ENCODE assay signal across 14 cellular contexts in genomic region chr3:33001889-33002288, GRCh38. TPM values are rescaled to one million over a fixed set of nuclear protein-coding genes. Genes with fewer than 3 reads are reported as not detected.
DNase-seq lines count a peak whose midpoint lies in the region; ATAC-seq lines count a peak whose summit lies in the region.
"Had no signal": no experiment of that assay in that cellular context is flagged by ENCODE, and none has a peak within 500 bp of the region (broad histone marks: within the 10 kb centered on the region; RNA-seq: fewer than 3 reads in every experiment).

No MANE protein-coding gene starts in this region.

- no peaks in the 10 kb centered on the region for H3K27me3 Mint-ChIP-seq in activated CD4-positive, alpha-beta T cell treated with anti-CD3 and anti-CD28 coated beads, Interleukin-2, amount 10 ng/mL, durations not matched to agents 24 days and 14 days
- H3K27me3 Mint-ChIP-seq: naive thymus-derived CD8-positive, alpha-beta T cell had no signal

- H3K4me3 ChIP-seq in mesenchymal stem cell (ENCODE audit: insufficient read depth in 1 of 2, low read depth in 1 of 2, low read length in 2 of 2), result no peak overlapping the region
- H3K4me3 ChIP-seq: body of pancreas had no signal

- peaks cover 5% of the 10 kb centered on the region for H3K9me3 ChIP-seq in mesenchymal stem cell (ENCODE audit: control insufficient read depth, low read length)
- H3K9me3 ChIP-seq: body of pancreas had no signal

- H3K14ac ChIP-seq in mesenchymal stem cell (ENCODE audit: low read length in 2 of 2), result no peak overlapping the region

- no peak overlapping the region for H3K23ac ChIP-seq in mesenchymal stem cell (ENCODE audit: low read length in 2 of 2)

- H2AFZ ChIP-seq in mesenchymal stem cell (ENCODE audit: low read depth, low read length), result no peak overlapping the region

- H3K18ac ChIP-seq in mesenchymal stem cell (ENCODE audit: low read depth in 1 of 2, low read length in 2 of 2), result no peak overlapping the region

- no peak overlapping the region for H4K91ac ChIP-seq in mesenchymal stem cell (ENCODE audit: low read length)

- peaks cover 55% of the 10 kb centered on the region for H3K36me3 Mint-ChIP-seq in activated CD4-positive, alpha-beta T cell treated with anti-CD3 and anti-CD28 coated beads, Interleukin-2, amount 10 ng/mL, durations not matched to agents 24 days and 14 days (ENCODE audit: low read depth)

- no peak overlapping the region for H3K27ac Mint-ChIP-seq in activated CD4-positive, alpha-beta T cell treated with anti-CD3 and anti-CD28 coated beads, Interleukin-2, amount 10 ng/mL, durations not matched to agents 24 days and 14 days

- H3K27me3 ChIP-seq in mesenchymal stem cell (ENCODE audit: control insufficient read depth in 1 of 2, insufficient read depth in 1 of 2, low read length in 2 of 2), result no peaks in the 10 kb centered on the region
- H3K27me3 ChIP-seq: body of pancreas had no signal

- no peaks in the 10 kb centered on the region for H3K4me1 ChIP-seq in mesenchymal stem cell (ENCODE audit: control insufficient read depth, insufficient read depth, low read depth, low read length)
- H3K4me1 ChIP-seq: body of pancreas had no signal

- H3K27ac ChIP-seq in mesenchymal stem cell (ENCODE audit: low read length, poor library complexity, severe bottlenecking), result no peak overlapping the region
- H3K27ac ChIP-seq: body of pancreas had no signal

- no peak overlapping the region for H3K4me3 Mint-ChIP-seq in activated CD4-positive, alpha-beta T cell treated with anti-CD3 and anti-CD28 coated beads, Interleukin-2, amount 10 ng/mL, durations not matched to agents 24 days and 14 days
- H3K4me3 Mint-ChIP-seq: immature natural killer cell; naive thymus-derived CD8-positive, alpha-beta T cell had no signal

- 58% methylated on average over 1 of the region's 2 CpGs for WGBS in mesenchymal stem cell

- intact Hi-C loops in activated CD4-positive, alpha-beta T cell treated with anti-CD3 and anti-CD28 coated beads, Interleukin-2, amount 10 ng/mL, durations not matched to agents 24 days and 14 days (cut with micrococcal nuclease), result no loop called here

- no peak overlapping the region for H3K4me2 ChIP-seq in mesenchymal stem cell (ENCODE audit: low read length, poor library complexity, severe bottlenecking)

- H2BK120ac ChIP-seq in mesenchymal stem cell (ENCODE audit: low read depth, low read length), result no peak overlapping the region

- ATAC-seq in GM18511 (IDR thresholded peaks at IDR 0.05; ENCODE audit: unreplicated experiment) (peak; percentile 94), GM21423 (IDR thresholded peaks at IDR 0.05; ENCODE audit: unreplicated experiment) (peak; percentile 58)
- ATAC-seq: body of pancreas; HCT116; naive thymus-derived CD8-positive, alpha-beta T cell had no signal

- no peak overlapping the region for H2BK5ac ChIP-seq in mesenchymal stem cell (ENCODE audit: low read depth, low read length, poor library complexity, severe bottlenecking)

- H3K4ac ChIP-seq in mesenchymal stem cell (ENCODE audit: low read depth in 1 of 2, low read length in 2 of 2), result no peak overlapping the region

- H3K79me1 ChIP-seq in mesenchymal stem cell (replicated peaks; ENCODE audit: low read length, poor library complexity, severe bottlenecking), result peaks cover 7% of the 10 kb centered on the region

- no peak overlapping the region for H2AK5ac ChIP-seq in mesenchymal stem cell (ENCODE audit: low read length, severe bottlenecking)

- H3K9me3 Mint-ChIP-seq in activated CD4-positive, alpha-beta T cell treated with anti-CD3 and anti-CD28 coated beads, Interleukin-2, amount 10 ng/mL, durations not matched to agents 24 days and 14 days, result peaks cover 6% of the 10 kb centered on the region
- H3K9me3 Mint-ChIP-seq: immature natural killer cell; naive thymus-derived CD8-positive, alpha-beta T cell had no signal

- no peak overlapping the region for H2BK12ac ChIP-seq in mesenchymal stem cell (ENCODE audit: low read length in 2 of 2)

- no peak overlapping the region for H4K8ac ChIP-seq in mesenchymal stem cell (ENCODE audit: low read length)

- no peak overlapping the region for H2BK15ac ChIP-seq in mesenchymal stem cell (ENCODE audit: low read depth, poor library complexity, severe bottlenecking)

- H3K4me1 Mint-ChIP-seq in activated CD4-positive, alpha-beta T cell treated with anti-CD3 and anti-CD28 coated beads, Interleukin-2, amount 10 ng/mL, durations not matched to agents 24 days and 14 days, result peaks cover 54% of the 10 kb centered on the region

- DNase-seq in MV-4-11 (lab: John Stamatoyannopoulos, UW) (peak; percentile 15), mesenchymal stem cell (peak; percentile 19), middle frontal gyrus (ENCODE audit: extremely low spot score, low spot score) (no peak), T1000 (lab: John Stamatoyannopoulos, UW) (no peak), ecto neural progenitor cell (ENCODE audit: low spot score) (no peak)
- no peak for DNase-seq in activated CD4-positive, alpha-beta T cell treated with anti-CD3 and anti-CD28 coated beads, Interleukin-2, amount 10 ng/mL, durations not matched to agents 24 days and 14 days
- DNase-seq: immature natural killer cell; naive thymus-derived CD8-positive, alpha-beta T cell; NCI-H1694 treated with DMSO at 0.1 percent for 48 hours had no signal

- H3K9ac ChIP-seq in mesenchymal stem cell (ENCODE audit: low read length), result no peak overlapping the region

- H3K36me3 ChIP-seq in mesenchymal stem cell (ENCODE audit: control insufficient read depth in 1 of 2, insufficient read depth in 2 of 2, low read depth in 1 of 2, low read length in 2 of 2), result peaks cover 24 to 57% of the 10 kb centered on the region in 2 experiments

RNA-seq across cellular contexts. Expression of gene CCR4, which starts 50.4 kb away (rescaled TPM):
- not detected for polyA plus RNA-seq in mesenchymal stem cell (2013, experiment 1 of 2)
- polyA plus RNA-seq in mesenchymal stem cell (2013, experiment 2 of 2), result not detected
- 86.6 and 88.9 TPM in 2 replicates for total RNA-seq in activated CD4-positive, alpha-beta T cell treated with anti-CD3 and anti-CD28 coated beads, Interleukin-2, amount 10 ng/mL, durations not matched to agents 24 days and 14 days
- total RNA-seq: body of pancreas, HT1080 had no signal

Comparison
In these comparisons a context has a peak if more than half of its experiments do, and no peak if none do; other contexts are left out.
1. DNase-seq: peak in MV-4-11 (single experiment) and mesenchymal stem cell (single experiment); none in activated CD4-positive, alpha-beta T cell treated with anti-CD3 and anti-CD28 coated beads, Interleukin-2, amount 10 ng/mL, durations not matched to agents 24 days and 14 days (single experiment), middle frontal gyrus (single experiment), T1000 (single experiment) and ecto neural progenitor cell (single experiment).